ENCODE assay signal across 9 cellular contexts in the genomic region with DNA sequence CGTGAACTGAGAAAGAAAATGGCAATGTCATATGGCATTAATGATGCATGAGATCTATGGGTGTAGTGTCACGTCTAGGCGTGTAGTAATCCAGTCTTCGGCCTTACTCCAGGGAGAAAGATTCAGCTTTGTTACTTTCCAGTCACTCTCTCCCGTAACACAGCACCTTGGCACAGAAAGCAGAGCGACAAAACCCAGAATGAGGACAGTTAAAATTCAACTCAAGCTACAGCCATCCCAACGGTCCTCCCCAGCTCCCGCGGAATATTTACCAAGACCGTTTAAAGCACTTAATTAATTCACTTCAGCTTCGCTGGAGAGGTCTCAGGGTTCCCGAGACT. TPM values are rescaled to one million over a fixed set of nuclear protein-coding genes. Genes with fewer than 3 reads are reported as not detected.
DNase-seq lines count a peak whose midpoint lies in the region; ATAC-seq and TF ChIP-seq lines count a peak whose summit lies in the region.
"Had no signal": no experiment of that assay in that cellular context is flagged by ENCODE, and none has a peak within 500 bp of the region (broad histone marks: within the 10 kb centered on the region; RNA-seq: fewer than 3 reads in every experiment).

No MANE protein-coding gene starts in this region.

- H3K9ac ChIP-seq in muscle layer of colon (ENCODE audit: low read length), result peak overlapping the region; percentile 54
- H3K9ac ChIP-seq: KMS-11 had no signal

- H3K9me3 ChIP-seq in left ventricle myocardium inferior (replicated peaks) (no peaks in the 10 kb centered on the region), muscle layer of colon (ENCODE audit: low read length) (no peaks in the 10 kb centered on the region)

- ATAC-seq in left ventricle myocardium superior (no peak), GM18520 (IDR thresholded peaks at IDR 0.05; ENCODE audit: unreplicated experiment) (no peak), GM18498 (IDR thresholded peaks at IDR 0.05; ENCODE audit: unreplicated experiment) (no peak), GM19397 (IDR thresholded peaks at IDR 0.05; ENCODE audit: unreplicated experiment) (no peak)

- peaks cover 5% of the 10 kb centered on the region for H3K36me3 Mint-ChIP-seq in dendritic cell treated with granulocyte-macrophage colony-stimulating factor and Interleukin-4, amounts not matched to agents 40 ng/mL and 50 ng/mL, for 4 days (ENCODE audit: low read depth)

- H3K9me3 Mint-ChIP-seq in dendritic cell treated with granulocyte-macrophage colony-stimulating factor and Interleukin-4, amounts not matched to agents 40 ng/mL and 50 ng/mL, for 4 days, result no peaks in the 10 kb centered on the region

- no peak for DNase-seq in left ventricle myocardium inferior
- no peak for DNase-seq in left ventricle myocardium superior
- no peak for DNase-seq in NCI-H2107 (lab: John Stamatoyannopoulos, UW)

- peaks cover 62% of the 10 kb centered on the region for H3K4me1 ChIP-seq in left ventricle myocardium inferior
- peaks cover 15% of the 10 kb centered on the region for H3K4me1 ChIP-seq in muscle layer of colon (ENCODE audit: insufficient read depth, low read length)

- peak overlapping the region; percentile 94 for H3K27ac ChIP-seq in left ventricle myocardium inferior (replicated peaks)
- peak overlapping the region; percentile 90 for H3K27ac ChIP-seq in muscle layer of colon (ENCODE audit: low read depth, low read length)
- H3K27ac ChIP-seq: KMS-11 had no signal

- peaks cover 48% of the 10 kb centered on the region for H3K27me3 Mint-ChIP-seq in dendritic cell treated with granulocyte-macrophage colony-stimulating factor and Interleukin-4, amounts not matched to agents 40 ng/mL and 50 ng/mL, for 4 days

- H3K4me3 Mint-ChIP-seq in dendritic cell treated with granulocyte-macrophage colony-stimulating factor and Interleukin-4, amounts not matched to agents 40 ng/mL and 50 ng/mL, for 4 days, result peak overlapping the region; percentile 80

- H3K36me3 ChIP-seq in left ventricle myocardium inferior (no peaks in the 10 kb centered on the region), muscle layer of colon (ENCODE audit: insufficient read depth, low read length) (no peaks in the 10 kb centered on the region)

- H3K27me3 ChIP-seq in left ventricle myocardium inferior (ENCODE audit: low read depth) (no peaks in the 10 kb centered on the region), muscle layer of colon (ENCODE audit: control insufficient read depth in 1 of 2, insufficient read depth in 2 of 2, low read length in 2 of 2) (no peaks in the 10 kb centered on the region)

- H3K4me3 ChIP-seq in left ventricle myocardium inferior (peak overlapping the region; percentile 78), muscle layer of colon (ENCODE audit: low read depth in 1 of 2, low read length in 2 of 2) (peak overlapping the region; percentile 69 to 74)

- intact Hi-C loops in left ventricle myocardium inferior (cut with micrococcal nuclease), result loop anchor here (5.0 kb wide), 2 partner anchors 153 to 308 kb away; no protein-coding TSS in a partner anchor
- intact Hi-C loops in left ventricle myocardium superior (cut with micrococcal nuclease), result loop anchor here (5.0 kb wide), 2 partner anchors 153 to 308 kb away; no protein-coding TSS in a partner anchor
- intact Hi-C loops in dendritic cell treated with granulocyte-macrophage colony-stimulating factor and Interleukin-4, amounts not matched to agents 40 ng/mL and 50 ng/mL, for 4 days (cut with micrococcal nuclease), result loop anchor here (10.0 kb wide), 1 partner anchor 430 kb away; no protein-coding TSS in a partner anchor

- peaks cover 56% of the 10 kb centered on the region for H3K4me1 Mint-ChIP-seq in dendritic cell treated with granulocyte-macrophage colony-stimulating factor and Interleukin-4, amounts not matched to agents 40 ng/mL and 50 ng/mL, for 4 days (ENCODE audit: low read depth)

- no peak for TF ChIP-seq CTCF in left ventricle myocardium inferior (IDR thresholded peaks at IDR 0.05; ENCODE audit: borderline replicate concordance)

- H3K27ac Mint-ChIP-seq in dendritic cell treated with granulocyte-macrophage colony-stimulating factor and Interleukin-4, amounts not matched to agents 40 ng/mL and 50 ng/mL, for 4 days, result no peak overlapping the region

RNA-seq across cellular contexts. Expression of gene CRIM1, which starts 0.8 kb away (rescaled TPM):
- total RNA-seq in left ventricle myocardium inferior, result 45.6 TPM
- total RNA-seq in left ventricle myocardium superior, result 26.0 TPM
